18 cellular contexts compared by ENCODE assay signal in genomic region chr20:59165389-59165785, GRCh38. TPM values are rescaled to one million over a fixed set of nuclear protein-coding genes. Genes with fewer than 3 reads are reported as not detected.
DNase-seq lines count a peak whose midpoint lies in the region; ATAC-seq and TF ChIP-seq lines count a peak whose summit lies in the region.
"Had no signal": no experiment of that assay in that cellular context is flagged by ENCODE, and none has a peak within 500 bp of the region (broad histone marks: within the 10 kb centered on the region; RNA-seq: fewer than 3 reads in every experiment).

No MANE protein-coding gene starts in this region.

- H2AK5ac ChIP-seq in neuronal stem cell (ENCODE audit: low read depth, low read length), result no peak overlapping the region

- H3K18ac ChIP-seq in neuronal stem cell (ENCODE audit: low read length), result no peak overlapping the region

- H3K9ac ChIP-seq in neuronal stem cell (ENCODE audit: low read depth, low read length, poor library complexity), result no peak overlapping the region

- H3K79me2 ChIP-seq in DOHH2 (ENCODE audit: control insufficient read depth, low read length) (peaks cover 57% of the 10 kb centered on the region), OCI-LY7 (ENCODE audit: insufficient read depth, low read depth, low read length) (peaks cover 61% of the 10 kb centered on the region)

- peaks cover 20% of the 10 kb centered on the region for H3F3A ChIP-seq in DOHH2 (ENCODE audit: control insufficient read depth, insufficient read depth)

- CTCF ChIA-PET in OCI-LY7 (lab: Charles Lee; ENCODE audit: unreplicated experiment), result interaction anchor here (0.5 kb wide), 1 partner anchor 43 kb away, joined by 3 read pairs; no protein-coding TSS in a partner anchor

- no peaks in the 10 kb centered on the region for H3K79me1 ChIP-seq in neuronal stem cell (ENCODE audit: low read depth, low read length)

- peak overlapping the region; percentile 82 for H3K4me3 ChIP-seq in DOHH2 (ENCODE audit: low read length)
- H3K4me3 ChIP-seq in OCI-LY7 (ENCODE audit: low read depth, low read length, poor library complexity, severe bottlenecking), result peak overlapping the region; percentile 72
- no peak overlapping the region for H3K4me3 ChIP-seq in neutrophil (ENCODE audit: low read depth in 1 of 2, low read length in 1 of 2)
- H3K4me3 ChIP-seq in neuronal stem cell (ENCODE audit: low read length in 2 of 2), result no peak overlapping the region
- H3K4me3 ChIP-seq: GM23338 had no signal

- H3K27ac Mint-ChIP-seq in central memory CD8-positive, alpha-beta T cell (ENCODE audit: low read depth), result peak overlapping the region; percentile 100
- H3K27ac Mint-ChIP-seq: GM23338 had no signal

- no peak for ATAC-seq in central memory CD8-positive, alpha-beta T cell (replicated peaks; ENCODE audit: extremely low read depth, poor library complexity, severe bottlenecking)
- ATAC-seq: GM23338 had no signal

- WGBS in neuronal stem cell (ENCODE audit: extremely low coverage in 2 of 2, insufficient read length in 2 of 2, insufficient replicate concordance in 1 of 2), 2 donors, result no CpG with 5 or more reads among the region's 1 CpG

- H3K9me3 Mint-ChIP-seq in central memory CD8-positive, alpha-beta T cell, result no peaks in the 10 kb centered on the region

- intact Hi-C loops in OCI-LY7 (cut with micrococcal nuclease; ENCODE audit: unreplicated experiment), result loop anchor here (5.0 to 10.0 kb wide), 4 partner anchors 123 to 1771 kb away; partner anchors contain the start of genes CTSZ, PRELID3B and RBM38

- H4K8ac ChIP-seq in neuronal stem cell (ENCODE audit: low read depth, low read length), result no peak overlapping the region

- H3K27ac ChIP-seq in DOHH2 (ENCODE audit: low read depth, low read length) (peak overlapping the region; percentile 79), OCI-LY7 (ENCODE audit: low read depth, low read length, poor library complexity, severe bottlenecking) (peak overlapping the region; percentile 86), neutrophil (peak overlapping the region; percentile 90), neuronal stem cell (replicated peaks; ENCODE audit: low read length) (no peak overlapping the region)
- H3K27ac ChIP-seq: epithelial cell of prostate had no signal

- H3K4me3 Mint-ChIP-seq in central memory CD8-positive, alpha-beta T cell, result peak overlapping the region; percentile 99
- H3K4me3 Mint-ChIP-seq: GM23338 had no signal

- POLR2A ChIA-PET in OCI-LY7 (lab: Charles Lee), result interaction anchor here (0.5 to 6.1 kb wide), 8 partner anchors 9 to 1695 kb away, joined by 3 to 49 read pairs (median 3); no protein-coding TSS in a partner anchor

- H2BK5ac ChIP-seq in neuronal stem cell (ENCODE audit: low read length), result no peak overlapping the region

- no peak overlapping the region for H2BK120ac ChIP-seq in neuronal stem cell (ENCODE audit: low read depth, low read length)

- H3K4me2 ChIP-seq in DOHH2 (ENCODE audit: low read length) (peak overlapping the region; percentile 86), OCI-LY7 (ENCODE audit: low read length) (peak overlapping the region; percentile 86), neuronal stem cell (ENCODE audit: insufficient read depth, low read length, poor library complexity, severe bottlenecking) (no peak overlapping the region)
- H3K4me2 ChIP-seq: GM23338 had no signal

- H3K9me2 ChIP-seq in DOHH2 (replicated peaks; ENCODE audit: control insufficient read depth, low read length) (no peaks in the 10 kb centered on the region), OCI-LY7 (ENCODE audit: insufficient read depth, low read length) (no peaks in the 10 kb centered on the region)

- H3K4me1 ChIP-seq in DOHH2 (ENCODE audit: control insufficient read depth, low read length) (peaks cover 70% of the 10 kb centered on the region), OCI-LY7 (ENCODE audit: insufficient read depth, low read length, poor library complexity, severe bottlenecking) (peaks cover 70% of the 10 kb centered on the region), neutrophil (ENCODE audit: control insufficient read depth in 1 of 2, insufficient read depth in 1 of 2, low read depth in 1 of 2, low read length in 1 of 2) (peaks cover 31 to 35% of the 10 kb centered on the region in 2 experiments), neuronal stem cell (ENCODE audit: control insufficient read depth in 2 of 2, insufficient read depth in 1 of 2, low read depth in 1 of 2, low read length in 2 of 2) (no peaks in the 10 kb centered on the region)

- H2BK12ac ChIP-seq in neuronal stem cell (ENCODE audit: low read length), result no peak overlapping the region

- peak; percentile 31 for DNase-seq in OCI-LY7 (ENCODE audit: low spot score)
- no peak for DNase-seq in central memory CD8-positive, alpha-beta T cell (ENCODE audit: low spot score in 2 of 2)
- no peak for DNase-seq in cerebellum (ENCODE audit: low spot score)
- no peak for DNase-seq in kidney tubule cell (ENCODE audit: low spot score)
- no peak for DNase-seq in neuronal stem cell (ENCODE audit: low spot score)
- DNase-seq: activated CD4-positive, CD25-positive, alpha-beta regulatory T cell; activated gamma-delta T cell; IMR-90; kidney glomerular epithelial cell; NCI-H1105; NCI-H345; retina; stimulated activated CD4-positive, alpha-beta T cell treated with anti-CD3 and anti-CD28 coated beads, Interleukin-2, amount 100 ng/mL, for 24 hours had no signal

- TF ChIP-seq CTCF in DOHH2 (IDR thresholded peaks at IDR 0.05; ENCODE audit: low read depth, low read length, poor library complexity, severe bottlenecking) (no peak), OCI-LY7 (conservative IDR thresholded peaks at IDR 0.05; ENCODE audit: low read length) (no peak), neutrophil (IDR thresholded peaks at IDR 0.05) (no peak)

- H3K4ac ChIP-seq in neuronal stem cell (ENCODE audit: low read length), result no peak overlapping the region

- H3K14ac ChIP-seq in neuronal stem cell (ENCODE audit: low read length), result no peak overlapping the region

- no peaks in the 10 kb centered on the region for H3K27me3 Mint-ChIP-seq in central memory CD8-positive, alpha-beta T cell

- H3K36me3 ChIP-seq in DOHH2 (ENCODE audit: control insufficient read depth, low read length) (no peaks in the 10 kb centered on the region), OCI-LY7 (ENCODE audit: insufficient read depth, low read length) (no peaks in the 10 kb centered on the region), neutrophil (no peaks in the 10 kb centered on the region), neuronal stem cell (replicated peaks in 1 of 2; ENCODE audit: control insufficient read depth in 2 of 2, insufficient read depth in 2 of 2, low read length in 2 of 2) (no peaks in the 10 kb centered on the region)

- H3K27me3 ChIP-seq in DOHH2 (ENCODE audit: control insufficient read depth, low read length) (no peaks in the 10 kb centered on the region), neutrophil (peaks cover under 1% of the 10 kb centered on the region), neuronal stem cell (ENCODE audit: control insufficient read depth in 3 of 3, insufficient read depth in 3 of 3, low read depth in 1 of 3, low read length in 3 of 3) (no peaks in the 10 kb centered on the region)

- BruUV-seq in OCI-LY7 (replicated peaks; lab: Mats Ljungman, UMichigan), result no TSS peak

- H2BK15ac ChIP-seq in neuronal stem cell (ENCODE audit: low read length), result no peak overlapping the region

- no peak overlapping the region for H3K23ac ChIP-seq in neuronal stem cell (ENCODE audit: low read depth, low read length, poor library complexity)

- H3K9me3 ChIP-seq in DOHH2 (ENCODE audit: control insufficient read depth, insufficient read depth, low read length), result no peaks in the 10 kb centered on the region
- H3K9me3 ChIP-seq in OCI-LY7 (ENCODE audit: low read length), result peaks cover 5% of the 10 kb centered on the region; the same call in 1 of the 2 replicates
- no peaks in the 10 kb centered on the region for H3K9me3 ChIP-seq in neutrophil
- H3K9me3 ChIP-seq in neuronal stem cell (replicated peaks in 1 of 2; ENCODE audit: control insufficient read depth in 2 of 2, insufficient read depth in 1 of 2, low read depth in 1 of 2, low read length in 2 of 2), result no peaks in the 10 kb centered on the region

- H2AFZ ChIP-seq in OCI-LY7 (ENCODE audit: low read length) (peak overlapping the region; percentile 49), neuronal stem cell (ENCODE audit: low read length) (no peak overlapping the region)
- H2AFZ ChIP-seq: GM23338 had no signal

- no peak overlapping the region for H4K91ac ChIP-seq in neuronal stem cell (ENCODE audit: low read depth, low read length, poor library complexity)

- H3K4me1 Mint-ChIP-seq in central memory CD8-positive, alpha-beta T cell, result peaks cover 93% of the 10 kb centered on the region
- H3K4me1 Mint-ChIP-seq: GM23338 had no signal

- H4K20me1 ChIP-seq in DOHH2 (ENCODE audit: control insufficient read depth, insufficient read depth, low read depth, low read length) (no peaks in the 10 kb centered on the region), OCI-LY7 (ENCODE audit: insufficient read depth, low read length) (no peaks in the 10 kb centered on the region)

- H3K36me3 Mint-ChIP-seq in central memory CD8-positive, alpha-beta T cell (ENCODE audit: insufficient read depth), result peaks cover 53% of the 10 kb centered on the region
- H3K36me3 Mint-ChIP-seq: CD14-positive monocyte had no signal

RNA-seq across cellular contexts. Expression of gene ZNF831, which starts 1.8 kb away (rescaled TPM):
- total RNA-seq in OCI-LY7 (2014; rRNA removed; shearing (Covaris generic)), result 5.9 TPM in 2 replicates
- total RNA-seq in OCI-LY7 (2022) (6.3 and 7.3 TPM in 2 replicates), cerebellum (not detected)
- polyA plus RNA-seq in neuronal stem cell (2013, experiment 1 of 2), result not detected
- polyA plus RNA-seq in neuronal stem cell (2013, experiment 2 of 2), result not detected
- total RNA-seq: GM23338, IMR-90 had no signal
- polyA plus RNA-seq: GM23338, IMR-90 had no signal

Comparison
In these comparisons a context has a peak if more than half of its experiments do, and no peak if none do; other contexts are left out.
1. H3K4me3 ChIP-seq: peak in DOHH2 (single experiment) and OCI-LY7 (single experiment); none in neutrophil (0 of 2) and neuronal stem cell (0 of 2).